In the genomic region with DNA sequence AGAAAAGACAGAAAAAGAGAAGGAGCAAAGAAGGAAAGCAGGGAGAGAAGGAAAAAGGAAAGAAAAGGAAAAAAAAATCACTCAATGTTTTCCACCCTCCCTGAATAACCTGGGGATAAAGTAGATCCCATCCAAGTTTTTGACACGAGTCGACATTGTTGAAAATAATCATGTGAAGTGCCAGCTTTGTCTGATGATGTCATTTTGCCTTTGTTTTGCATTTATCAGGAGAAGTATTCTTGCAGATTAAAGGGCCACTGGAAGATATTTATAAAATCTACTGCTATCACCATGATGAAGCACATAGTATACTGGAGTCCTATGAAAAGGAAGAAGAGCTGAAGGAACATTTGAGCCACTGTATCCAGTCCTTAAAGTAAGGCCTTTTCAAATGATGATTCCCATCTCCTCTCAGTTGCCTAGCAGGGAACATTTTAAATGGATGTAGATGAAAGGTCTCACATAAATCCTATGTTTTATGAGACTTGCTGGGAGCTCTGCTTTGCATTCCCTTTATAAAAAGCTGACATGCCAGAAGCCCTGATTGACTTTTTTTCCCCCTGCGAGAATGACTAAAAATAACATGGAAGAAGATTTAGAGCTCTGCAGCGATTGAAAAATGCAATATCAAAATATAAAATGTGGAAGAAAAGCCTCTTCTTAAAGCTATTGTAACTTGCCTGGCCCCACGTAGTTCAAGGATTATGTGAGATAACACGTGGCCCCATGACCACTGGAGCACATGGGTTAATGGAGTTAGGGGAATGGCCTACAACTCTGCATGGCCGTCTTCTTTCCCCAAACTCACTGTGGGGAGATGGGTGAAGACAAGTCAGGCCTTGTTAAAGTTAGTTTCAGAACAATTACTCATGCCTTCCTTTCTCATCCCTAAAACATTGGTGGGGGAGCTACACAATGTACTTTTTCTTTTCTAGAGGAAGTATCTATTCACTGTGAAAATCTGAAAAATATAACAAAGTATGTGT, we compare ENCODE assay signal across 30 cellular contexts.
A peak's percentile ranks its signal among the peaks of the same experiment; 100 is the strongest.
DNase-seq lines count a peak whose midpoint lies in the region; FAIRE-seq and TF ChIP-seq lines count a peak whose summit lies in the region.
"Had no signal": no experiment of that assay in that cellular context is flagged by ENCODE, and none has a peak within 500 bp of the region (broad histone marks: within the 10 kb centered on the region; RNA-seq: fewer than 3 reads in every experiment).

No MANE protein-coding gene starts in this region.

- intact Hi-C loops in mammary epithelial cell (cut with micrococcal nuclease) (no loop called here), esophagus squamous epithelium (cut with DNase I) (no loop called here), CD14-positive monocyte (cut with micrococcal nuclease) (no loop called here)

- no peaks in the 10 kb centered on the region for H3K9me3 ChIP-seq in mammary epithelial cell (replicated peaks; ENCODE audit: insufficient read depth, low read length)
- no peaks in the 10 kb centered on the region for H3K9me3 ChIP-seq in esophagus squamous epithelium
- H3K9me3 ChIP-seq: BLaER1, colonic mucosa, pancreas, SJCRH30 had no signal

- H3K9me3 Mint-ChIP-seq in nephron = no peaks in the 10 kb centered on the region
- no peaks in the 10 kb centered on the region for H3K9me3 Mint-ChIP-seq in CD14-positive monocyte
- H3K9me3 Mint-ChIP-seq: activated naive CD4-positive, alpha-beta T cell treated with anti-CD3 and anti-CD28 coated beads for 36 hours; HFFc6; natural killer cell treated with Interleukin-12 subunit alpha and Interleukin-12 subunit beta and Interleukin-15 and Interleukin-18, amount 100 ng/mL, for 72 hours had no signal

- no peaks in the 10 kb centered on the region for H3K27me3 Mint-ChIP-seq in nephron (ENCODE audit: low read depth)
- H3K27me3 Mint-ChIP-seq in CD14-positive monocyte (ENCODE audit: low read depth in 3 of 3) = peaks cover 0 to 3% (median 0%) of the 10 kb centered on the region in 3 donors

- peak; percentile 58 for FAIRE-seq in GM12891 (lab: Jason Lieb, UNC)
- FAIRE-seq: pancreas had no signal

- H2AFZ ChIP-seq in mammary epithelial cell (ENCODE audit: low read depth, low read length) = peak overlapping the region; percentile 78

- peak overlapping the region; percentile 58 for H3K27ac ChIP-seq in mammary epithelial cell (ENCODE audit: insufficient read depth, low read depth, low read length)
- no peak overlapping the region for H3K27ac ChIP-seq in esophagus squamous epithelium
- H3K27ac ChIP-seq: BLaER1, colonic mucosa, pancreas, SJCRH30 had no signal

- H3K79me2 ChIP-seq in mammary epithelial cell (ENCODE audit: insufficient read depth, low read length) = no peaks in the 10 kb centered on the region

- H3K9ac ChIP-seq in mammary epithelial cell (ENCODE audit: insufficient read depth, low read length) = no peak overlapping the region
- H3K9ac ChIP-seq: BLaER1 had no signal

- no peak for TF ChIP-seq POLR2A in GM12891 (IDR thresholded peaks at IDR 0.05; ENCODE audit: low read depth, low read length)
- TF ChIP-seq POLR2A in esophagus squamous epithelium (IDR thresholded peaks at IDR 0.05) = no peak

- CTCF ChIA-PET in mammary epithelial cell (lab: Charles Lee; ENCODE audit: low non-redundant PET) = interaction anchor here (0.7 kb wide), 1 partner anchor 35 kb away, joined by 3 read pairs; no protein-coding TSS in a partner anchor

- H4K20me1 ChIP-seq in mammary epithelial cell (ENCODE audit: insufficient read depth, low read length) = no peaks in the 10 kb centered on the region
- H4K20me1 ChIP-seq: BLaER1 had no signal

- H3K27ac Mint-ChIP-seq in nephron (peak overlapping the region; percentile 85 to 89 (median 86)), CD14-positive monocyte (no peak overlapping the region)
- H3K27ac Mint-ChIP-seq: activated naive CD4-positive, alpha-beta T cell treated with anti-CD3 and anti-CD28 coated beads for 36 hours; HFFc6; natural killer cell treated with Interleukin-12 subunit alpha and Interleukin-12 subunit beta and Interleukin-15 and Interleukin-18, amount 100 ng/mL, for 72 hours had no signal

- peaks cover 46% of the 10 kb centered on the region for H3K4me1 Mint-ChIP-seq in nephron
- peaks cover 2% of the 10 kb centered on the region for H3K4me1 Mint-ChIP-seq in CD14-positive monocyte

- BruUV-seq in mammary epithelial cell (replicated peaks; lab: Mats Ljungman, UMichigan) = no TSS peak

- H3K4me1 ChIP-seq in mammary epithelial cell (ENCODE audit: insufficient read depth, low read length) (peaks cover 37% of the 10 kb centered on the region), esophagus squamous epithelium (peaks cover 0 to 25% (median 0%) of the 10 kb centered on the region in 3 donors)
- H3K4me1 ChIP-seq: colonic mucosa had no signal

- dilution Hi-C loops in mammary epithelial cell (cut with HindIII; ENCODE audit: low sequenced_read_pairs) = no loop called here

- DNase-seq in GM12891 (ENCODE audit: insufficient read length, low spot score) (no peak), HT1080 (ENCODE audit: low read depth) (peak; percentile 10), mammary epithelial cell (peak; percentile 74), esophagus squamous epithelium (lab: John Stamatoyannopoulos, UW) (no peak), CD14-positive monocyte (ENCODE audit: low spot score) (no peak), cerebellum (ENCODE audit: low spot score) (no peak), GM13977 (ENCODE audit: low spot score) (no peak)
- DNase-seq: activated CD4-positive, alpha-beta T cell treated with anti-CD3 and anti-CD28 coated beads, Interleukin-2, amount 50 U/mL, for 4 hours; activated CD4-positive, CD25-positive, alpha-beta regulatory T cell; activated naive CD4-positive, alpha-beta T cell treated with anti-CD3 and anti-CD28 coated beads for 36 hours; colonic mucosa; DMS79; effector CD8-positive, alpha-beta T cell; erythroblast; foreskin fibroblast; GDM1; HFFc6; Kasumi-1; NCI-H187; NCI-H524 treated with DMSO at 0.1 percent for 48 hours; NK-92 treated with Interleukin-12 subunit alpha and Interleukin-12 subunit beta, amount 100 ng/mL, for 24 hours; pancreas; SJCRH30; stimulated activated CD4-positive, alpha-beta T cell treated with anti-CD3 and anti-CD28 coated beads, Interleukin-12 subunit alpha, Interleukin-12 subunit beta, amount 100 ng/mL, for 4 hours; stimulated activated CD4-positive, alpha-beta T cell treated with anti-CD3 and anti-CD28 coated beads, Interleukin-4, amount 100 ng/mL, for 1 hour; T-helper 1 cell; trophoblast cell had no signal

- in situ Hi-C loops in mammary epithelial cell (cut with MboI; ENCODE audit: low sequenced_read_pairs in 2 of 2) (no loop called here), GM13977 (cut with MboI; ENCODE audit: low pct_unique_long_range_greater_than_20kb, low sequenced_read_pairs, unreplicated experiment) (no loop called here)

- WGBS in mammary epithelial cell (ENCODE audit: low coverage, missing lambda C conversion rate) = 42% methylated on average over 7 of the region's 7 CpGs
- WGBS in esophagus squamous epithelium, 2 donors = 48 to 55% methylated on average over 7 of the region's 7 CpGs

- H3K27me3 ChIP-seq in mammary epithelial cell (ENCODE audit: insufficient read depth, low read length) (no peaks in the 10 kb centered on the region), esophagus squamous epithelium (peaks cover 0 to 8% (median 0%) of the 10 kb centered on the region in 4 donors)
- H3K27me3 ChIP-seq: BLaER1, colonic mucosa, pancreas, SJCRH30 had no signal

- H3K4me2 ChIP-seq in mammary epithelial cell (ENCODE audit: insufficient read depth, low read depth, low read length) = peak overlapping the region; percentile 67
- H3K4me2 ChIP-seq: BLaER1 had no signal

- H3K36me3 Mint-ChIP-seq in nephron (ENCODE audit: low read depth) = no peaks in the 10 kb centered on the region
- H3K36me3 Mint-ChIP-seq in CD14-positive monocyte = no peaks in the 10 kb centered on the region
- H3K36me3 Mint-ChIP-seq: natural killer cell treated with Interleukin-12 subunit alpha and Interleukin-12 subunit beta and Interleukin-15 and Interleukin-18, amount 100 ng/mL, for 72 hours had no signal

- H3K4me3 Mint-ChIP-seq in nephron (no peak overlapping the region), CD14-positive monocyte (no peak overlapping the region)
- H3K4me3 Mint-ChIP-seq: activated naive CD4-positive, alpha-beta T cell treated with anti-CD3 and anti-CD28 coated beads for 36 hours; HFFc6; natural killer cell treated with Interleukin-12 subunit alpha and Interleukin-12 subunit beta and Interleukin-15 and Interleukin-18, amount 100 ng/mL, for 72 hours had no signal

- H3K36me3 ChIP-seq in mammary epithelial cell (ENCODE audit: insufficient read depth, low read length) (no peaks in the 10 kb centered on the region), esophagus squamous epithelium (no peaks in the 10 kb centered on the region)
- H3K36me3 ChIP-seq: BLaER1, colonic mucosa, pancreas, SJCRH30 had no signal

- TF ChIP-seq CTCF in mammary epithelial cell (conservative IDR thresholded peaks at IDR 0.05 in 1 of 2, IDR thresholded peaks at IDR 0.05 in 1 of 2; ENCODE audit: extremely low read depth in 1 of 2, insufficient read depth in 1 of 2, low read depth in 1 of 2, low read length in 2 of 2) = no peak
- TF ChIP-seq CTCF in nephron (IDR thresholded peaks at IDR 0.05; ENCODE audit: unreplicated experiment in 3 of 3) = no peak
- no peak for TF ChIP-seq CTCF in esophagus squamous epithelium (IDR thresholded peaks at IDR 0.05)
- TF ChIP-seq CTCF in CD14-positive monocyte (IDR thresholded peaks at IDR 0.05) = no peak
- no peak for TF ChIP-seq CTCF in GM13977 (IDR thresholded peaks at IDR 0.05; ENCODE audit: extremely low read depth, insufficient read depth, missing control alignments)

- H3K4me3 ChIP-seq in mammary epithelial cell (replicated peaks in 1 of 3; ENCODE audit: insufficient read depth in 1 of 3, low read depth in 2 of 3, low read length in 3 of 3) (no peak overlapping the region), esophagus squamous epithelium (no peak overlapping the region)
- H3K4me3 ChIP-seq: BLaER1, colonic mucosa, pancreas, SJCRH30 had no signal

TF ChIP-seq in GM12891, 5 proteins besides CTCF, POLR2A, EP300 and RAD21:
- no peak for TF ChIP-seq PAX5 (IDR thresholded peaks at IDR 0.05; ENCODE audit: insufficient read depth, low read length, severe bottlenecking)
- TF ChIP-seq POLR2AphosphoS5 (IDR thresholded peaks at IDR 0.05; ENCODE audit: low read depth, low read length) = no peak
- TF ChIP-seq POU2F2 (IDR thresholded peaks at IDR 0.05; ENCODE audit: low read depth, low read length) = no peak
- TF ChIP-seq TAF1 (IDR thresholded peaks at IDR 0.05; ENCODE audit: low read depth, low read length) = no peak
- no peak for TF ChIP-seq SPI1 (IDR thresholded peaks at IDR 0.05; ENCODE audit: low read depth, low read length)

Comparison
In these comparisons a context has a peak if more than half of its experiments do, and no peak if none do; other contexts are left out.
1. DNase-seq: peak in HT1080 (single experiment) and mammary epithelial cell (single experiment); none in GM12891 (single experiment), esophagus squamous epithelium (single experiment), CD14-positive monocyte (single experiment), cerebellum (single experiment) and GM13977 (single experiment).
2. H3K27ac Mint-ChIP-seq: peak in nephron (3 of 3); none in CD14-positive monocyte (0 of 7).